In the genomic region with DNA sequence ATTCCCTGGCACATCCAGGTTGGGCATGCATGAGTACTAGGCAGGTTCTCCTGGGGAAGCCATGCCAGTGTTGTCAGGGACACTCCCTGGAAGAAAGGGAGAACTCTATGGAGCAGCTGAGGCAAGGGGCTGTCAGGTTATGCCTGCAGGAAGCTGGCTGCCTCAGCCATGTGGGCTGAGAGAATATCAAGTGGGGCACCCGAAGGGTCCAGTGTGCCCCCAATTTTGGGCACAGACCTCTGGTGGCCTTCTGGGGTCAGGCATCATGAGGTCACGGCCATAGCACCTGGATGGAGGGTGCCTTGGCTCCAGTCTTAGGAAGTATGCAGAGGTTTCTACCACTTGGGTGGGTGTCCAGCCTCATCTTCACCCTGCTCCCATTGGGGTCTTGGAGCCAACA, we compare ENCODE assay signal across 22 cellular contexts. TPM values are rescaled to one million over a fixed set of nuclear protein-coding genes. Genes with fewer than 3 reads are reported as not detected.
DNase-seq lines count a peak whose midpoint lies in the region; ATAC-seq, FAIRE-seq and TF ChIP-seq lines count a peak whose summit lies in the region.
"Had no signal": no experiment of that assay in that cellular context is flagged by ENCODE, and none has a peak within 500 bp of the region (broad histone marks: within the 10 kb centered on the region; RNA-seq: fewer than 3 reads in every experiment).

No MANE protein-coding gene starts in this region.

- no peak for TF ChIP-seq RAD21 in K562 (CRISPR knock-in tag; conservative IDR thresholded peaks at IDR 0.05 in 1 of 2, IDR thresholded peaks at IDR 0.05 in 1 of 2)

- H3K79me2 ChIP-seq in K562 (ENCODE audit: control insufficient read depth, insufficient read depth, low read length) (no peaks in the 10 kb centered on the region), neural progenitor cell (ENCODE audit: low read depth) (no peaks in the 10 kb centered on the region)

- TF ChIP-seq EP300 in K562 (IDR thresholded peaks at IDR 0.05; ENCODE audit: low read length), result no peak
- no peak for TF ChIP-seq EP300 in sigmoid colon (IDR thresholded peaks at IDR 0.05)

- no peaks in the 10 kb centered on the region for H3K27me3 ChIP-seq in K562 (ENCODE audit: control insufficient read depth in 2 of 2, insufficient read depth in 2 of 2, low read length in 2 of 2)
- H3K27me3 ChIP-seq in mononuclear cell (ENCODE audit: insufficient read depth, low read length), result no peaks in the 10 kb centered on the region
- no peaks in the 10 kb centered on the region for H3K27me3 ChIP-seq in sigmoid colon
- H3K27me3 ChIP-seq in neural progenitor cell, result no peaks in the 10 kb centered on the region
- H3K27me3 ChIP-seq: BLaER1 treated with 17β-estradiol and CSF1 and Interleukin-3, amounts not matched to agents 10 nM and 100 nM had no signal

- H2AFZ ChIP-seq in K562 (ENCODE audit: low read depth, low read length) (no peak overlapping the region), neural progenitor cell (replicated peaks) (no peak overlapping the region)
- H2AFZ ChIP-seq: GM23338 had no signal

- H3K4me1 Mint-ChIP-seq in CD14-positive monocyte, result peaks cover 62% of the 10 kb centered on the region
- H3K4me1 Mint-ChIP-seq in neural progenitor cell, result peaks cover 12% of the 10 kb centered on the region

- no peaks in the 10 kb centered on the region for H3K9me1 ChIP-seq in K562 (ENCODE audit: control insufficient read depth, insufficient read depth, low read length)

- H3K27me3 Mint-ChIP-seq in CD14-positive monocyte (ENCODE audit: low read depth in 3 of 3) (peaks cover 0 to 1% (median 0%) of the 10 kb centered on the region in 3 donors), neural progenitor cell (ENCODE audit: insufficient read depth, low read depth) (peaks cover 3% of the 10 kb centered on the region)
- H3K27me3 Mint-ChIP-seq: B cell had no signal

- H3K9me3 ChIP-seq in K562 (replicated peaks; ENCODE audit: control insufficient read depth, insufficient read depth, low read depth, low read length) (no peaks in the 10 kb centered on the region), mononuclear cell (ENCODE audit: low read depth, low read length) (no peaks in the 10 kb centered on the region), sigmoid colon (no peaks in the 10 kb centered on the region), neural progenitor cell (ENCODE audit: low read depth) (no peaks in the 10 kb centered on the region)
- H3K9me3 ChIP-seq: BLaER1 treated with 17β-estradiol and CSF1 and Interleukin-3, amounts not matched to agents 10 nM and 100 nM; Caco-2 had no signal

- POLR2A ChIA-PET in K562 (lab: Yijun Ruan, JAX), result interaction anchor here (1.0 to 1.7 kb wide), 2 partner anchors 16 to 43 kb away, joined by 3 to 8 read pairs; a partner anchor contains a TSS

- H3K9ac ChIP-seq in K562 (ENCODE audit: insufficient read depth in 1 of 2, low read depth in 2 of 2, low read length in 2 of 2), result 0 out of 4 replicates have a peak overlapping the region, but pooled peaks of 1 of the 2 experiments have one; percentile 21
- no peak overlapping the region for H3K9ac ChIP-seq in neural progenitor cell
- H3K9ac ChIP-seq: BLaER1 treated with 17β-estradiol and CSF1 and Interleukin-3, amounts not matched to agents 10 nM and 100 nM had no signal

- H3K27ac Mint-ChIP-seq in CD14-positive monocyte (peak overlapping the region in 6 of 7 donors; percentile 49 to 96 (median 83)), neural progenitor cell (no peak overlapping the region)
- H3K27ac Mint-ChIP-seq: B cell, GM23338 had no signal

- CTCF ChIA-PET in K562 (lab: Yijun Ruan, JAX; ENCODE audit: low intra/inter-chr PET ratio), result no interaction called here

- H3K36me3 Mint-ChIP-seq in CD14-positive monocyte (peaks cover 56 to 72% of the 10 kb centered on the region in 2 donors), neural progenitor cell (no peaks in the 10 kb centered on the region)
- H3K36me3 Mint-ChIP-seq: CD4-positive, CD25-positive, alpha-beta regulatory T cell had no signal

- no peaks in the 10 kb centered on the region for H3F3A ChIP-seq in neural progenitor cell (ENCODE audit: low read depth)

- H4K20me1 ChIP-seq in K562 (replicated peaks; ENCODE audit: control insufficient read depth, insufficient read depth, low read length), result no peaks in the 10 kb centered on the region
- no peaks in the 10 kb centered on the region for H4K20me1 ChIP-seq in neural progenitor cell (ENCODE audit: low read depth)
- H4K20me1 ChIP-seq: BLaER1 treated with 17β-estradiol and CSF1 and Interleukin-3, amounts not matched to agents 10 nM and 100 nM had no signal

- H3K4me3 Mint-ChIP-seq in CD14-positive monocyte (peak overlapping the region; percentile 38 to 55), neural progenitor cell (no peak overlapping the region)
- H3K4me3 Mint-ChIP-seq: B cell; CD4-positive, CD25-positive, alpha-beta regulatory T cell; GM23338 had no signal

- H3K36me3 ChIP-seq in K562 (ENCODE audit: control insufficient read depth, insufficient read depth, low read length) (no peaks in the 10 kb centered on the region), sigmoid colon (no peaks in the 10 kb centered on the region), neural progenitor cell (no peaks in the 10 kb centered on the region)

- TF ChIP-seq POLR2A in K562 (conservative IDR thresholded peaks at IDR 0.05) (no peak), sigmoid colon (IDR thresholded peaks at IDR 0.05) (no peak)

- WGBS in K562 (ENCODE audit: insufficient coverage, low coverage, missing lambda C conversion rate), result 51% methylated on average over 2 of the region's 2 CpGs
- WGBS in sigmoid colon, 2 donors, result 82 to 87% methylated on average over 2 of the region's 2 CpGs

- TF ChIP-seq CTCF in CD14-positive monocyte (IDR thresholded peaks at IDR 0.05) (no peak), K562 (IDR thresholded peaks at IDR 0.05 in 2 of 3, conservative IDR thresholded peaks at IDR 0.05 in 1 of 3; ENCODE audit: insufficient read depth in 2 of 3, low read depth in 1 of 3, low read length in 3 of 3) (no peak), sigmoid colon (IDR thresholded peaks at IDR 0.05) (no peak), neural progenitor cell (IDR thresholded peaks at IDR 0.05) (no peak)

- intact Hi-C loops in CD14-positive monocyte (cut with micrococcal nuclease) (no loop called here), K562 (cut with micrococcal nuclease) (no loop called here), sigmoid colon (cut with DNase I) (no loop called here)

- H3K9me3 Mint-ChIP-seq in CD14-positive monocyte (peaks cover 0 to 2% (median 0%) of the 10 kb centered on the region in 7 donors), neural progenitor cell (no peaks in the 10 kb centered on the region)
- H3K9me3 Mint-ChIP-seq: CD4-positive, CD25-positive, alpha-beta regulatory T cell; GM23338 had no signal

- H3K4me2 ChIP-seq in K562 (ENCODE audit: insufficient read depth, low read length) (no peak overlapping the region; the same call in 1 of the 2 replicates), neural progenitor cell (no peak overlapping the region)
- H3K4me2 ChIP-seq: GM23338 had no signal

- H3K4me3 ChIP-seq in K562 (no peak overlapping the region), mononuclear cell (ENCODE audit: low read length) (peak overlapping the region; percentile 61), sigmoid colon (no peak overlapping the region), neural progenitor cell (no peak overlapping the region)
- H3K4me3 ChIP-seq: BLaER1 treated with 17β-estradiol and CSF1 and Interleukin-3, amounts not matched to agents 10 nM and 100 nM; GM23338 had no signal

- DNase-seq in CD14-positive monocyte (ENCODE audit: low spot score), result no peak
- DNase-seq in K562 (ENCODE audit: extremely low read depth in 1 of 4, low spot score in 3 of 4), result no peak
- peak; percentile 40 for DNase-seq in sigmoid colon
- DNase-seq in neural progenitor cell (ENCODE audit: low spot score), result no peak
- DNase-seq: Caco-2; CD4-positive, CD25-positive, alpha-beta regulatory T cell; HCEC 1CT had no signal

- BruUV-seq in K562 (replicated peaks; lab: Mats Ljungman, UMichigan), result no TSS peak

- H3K4me1 ChIP-seq in K562 (replicated peaks in 1 of 2; ENCODE audit: control insufficient read depth in 2 of 2, insufficient read depth in 2 of 2, low read length in 2 of 2) (peaks cover 29 to 31% of the 10 kb centered on the region in 2 experiments), mononuclear cell (ENCODE audit: insufficient read depth, low read length) (peaks cover 57% of the 10 kb centered on the region), sigmoid colon (no peaks in the 10 kb centered on the region), neural progenitor cell (peaks cover 14% of the 10 kb centered on the region)

- ATAC-seq in K562 (no peak), HG03196 (IDR thresholded peaks at IDR 0.05; ENCODE audit: unreplicated experiment) (no peak), GM21367 (IDR thresholded peaks at IDR 0.05; ENCODE audit: unreplicated experiment) (no peak), GM19328 (IDR thresholded peaks at IDR 0.05; ENCODE audit: unreplicated experiment) (no peak)
- ATAC-seq: GM23338 had no signal

- no peak for FAIRE-seq in K562 (lab: Jason Lieb, UNC)
- FAIRE-seq: D721Med, G401.6, GM12891, GM19239, H54 had no signal

- H3K27ac ChIP-seq in K562 (ENCODE audit: extremely low read depth, low read depth, low read length), result no peak overlapping the region
- H3K27ac ChIP-seq in sigmoid colon, result no peak overlapping the region
- no peak overlapping the region for H3K27ac ChIP-seq in neural progenitor cell
- H3K27ac ChIP-seq: BLaER1 treated with 17β-estradiol and CSF1 and Interleukin-3, amounts not matched to agents 10 nM and 100 nM; HL-60 had no signal

- in situ Hi-C loops in K562 (cut with MboI), result no loop called here

RNA-seq across cellular contexts. Expression of a gene that starts 2.6 kb away (rescaled TPM):
- polyA plus RNA-seq in CD14-positive monocyte (100 to 1,000 TPM; 270 to 447 TPM), K562 (2011; rRNA removed) (0.21 and 0.57 TPM in 2 replicates), K562 (2014; fragmentation: Illumina TruSeq; extraction: Trizol) (0.40 and 0.48 TPM in 2 replicates), K562 (2014; fragmentation: Nextera tagmentation; extraction: Ambion mirVana) (under 1 TPM in 1 of 2 experiments, not detected in 1; 0.21 TPM), K562 (2014; rRNA removed) (0.50 and 0.86 TPM in 2 replicates), sigmoid colon (1 to 10 TPM; 3.9 to 4.2 (median 3.9) TPM)
- total RNA-seq in K562 (2011; cell fraction: chromatin; rRNA removed; ENCODE audit: low replicate concordance), result 2.6 and 2.7 TPM in 2 replicates
- 1.5 and 2.0 TPM in 2 replicates for total RNA-seq in K562 (2011; cell fraction: nucleolus; rRNA removed)
- 0.95 and 1.7 TPM in 2 replicates for total RNA-seq in K562 (2011; cell fraction: nucleoplasm; rRNA removed)
- total RNA-seq in K562 (2014; rRNA removed) (0.32 and 0.78 TPM in 2 replicates), K562 (2014; rRNA removed; fragmentation: Illumina TruSeq; extraction: Trizol) (0.03 and 0.22 TPM in 2 replicates), K562 (2015; rRNA removed; fragmentation: Illumina TruSeq; extraction: Trizol) (0.54 and 0.79 TPM in 2 replicates), K562 (2021) (0.25 and 0.71 TPM in 2 replicates), mononuclear cell (153 TPM), sigmoid colon (1 to 10 TPM; 7.5 to 9.1 (median 8.6) TPM), neural progenitor cell (ENCODE audit: low replicate concordance) (0.56 TPM in 1 of 2 replicates, not detected in the other)
- 0.18 and 0.35 TPM in 2 replicates for polyA plus RNA-seq in K562 (2011; cell fraction: cytosol; rRNA removed)
- polyA plus RNA-seq in K562 (2011; cell fraction: nucleus; rRNA removed), result 1.3 and 1.6 TPM in 2 replicates
- 0.92 and 13.0 TPM in 2 replicates for polyA plus RNA-seq in K562 (2012)
- 0.25 and 0.36 TPM in 2 replicates for polyA minus RNA-seq in K562 (2011; rRNA and poly(A)+ RNA removed)
- polyA minus RNA-seq in K562 (2011; cell fraction: cytosol; rRNA and poly(A)+ RNA removed), result not detected in 2 replicates
- 0.78 and 1.3 TPM in 2 replicates for polyA minus RNA-seq in K562 (2011; cell fraction: nucleus; rRNA and poly(A)+ RNA removed)
- total RNA-seq: A172, GM23338, HT1080 had no signal
- polyA plus RNA-seq: GM23338 had no signal

RNA-seq across cellular contexts. Expression of a gene that starts 16.0 kb away (rescaled TPM):
- 10 to 100 TPM; 66.4 to 68.1 TPM for polyA plus RNA-seq in CD14-positive monocyte
- total RNA-seq in K562 (2011; cell fraction: chromatin; rRNA removed; ENCODE audit: low replicate concordance), result 49.1 and 50.5 TPM in 2 replicates
- 46.1 and 55.5 TPM in 2 replicates for total RNA-seq in K562 (2011; cell fraction: nucleolus; rRNA removed)
- total RNA-seq in K562 (2011; cell fraction: nucleoplasm; rRNA removed), result 59.8 and 81.0 TPM in 2 replicates
- 209 and 251 TPM in 2 replicates for total RNA-seq in K562 (2014; rRNA removed)
- 156 and 166 TPM in 2 replicates for total RNA-seq in K562 (2014; rRNA removed; fragmentation: Illumina TruSeq; extraction: Trizol)
- total RNA-seq in K562 (2015; rRNA removed; fragmentation: Illumina TruSeq; extraction: Trizol), result 148 and 156 TPM in 2 replicates
- total RNA-seq in K562 (2021), result 144 and 164 TPM in 2 replicates
- 119 and 149 TPM in 2 replicates for polyA plus RNA-seq in K562 (2011; rRNA removed)
- polyA plus RNA-seq in K562 (2011; cell fraction: cytosol; rRNA removed), result 89.3 and 95.0 TPM in 2 replicates
- polyA plus RNA-seq in K562 (2011; cell fraction: nucleus; rRNA removed), result 47.9 and 56.5 TPM in 2 replicates
- polyA plus RNA-seq in K562 (2012), result 112 and 119 TPM in 2 replicates
- polyA plus RNA-seq in K562 (2014; fragmentation: Illumina TruSeq; extraction: Trizol), result 223 and 237 TPM in 2 replicates
- polyA plus RNA-seq in K562 (2014; fragmentation: Nextera tagmentation; extraction: Ambion mirVana), result 100 to 1,000 TPM in 1 of 2 experiments, 10 to 100 TPM in 1; 62.9 to 107 TPM
- 250 and 286 TPM in 2 replicates for polyA plus RNA-seq in K562 (2014; rRNA removed)
- polyA minus RNA-seq in K562 (2011; rRNA and poly(A)+ RNA removed), result 79.2 and 97.3 TPM in 2 replicates
- polyA minus RNA-seq in K562 (2011; cell fraction: cytosol; rRNA and poly(A)+ RNA removed), result 31.1 and 33.4 TPM in 2 replicates
- 15.9 and 31.7 TPM in 2 replicates for polyA minus RNA-seq in K562 (2011; cell fraction: nucleus; rRNA and poly(A)+ RNA removed)
- total RNA-seq in mononuclear cell, result 35.1 TPM
- 100 to 1,000 TPM in 1 of 4 donors, 10 to 100 TPM in 3; 70.3 to 115 (median 79.0) TPM for total RNA-seq in sigmoid colon
- polyA plus RNA-seq in sigmoid colon, result 100 to 1,000 TPM in 2 of 3 donors, 10 to 100 TPM in 1; 81.1 to 103 (median 103) TPM
- total RNA-seq in neural progenitor cell (ENCODE audit: low replicate concordance), result 75.2 and 109 TPM in 2 replicates

RNA-seq across cellular contexts. Expression of a gene that starts 29.9 kb away (rescaled TPM):
- polyA plus RNA-seq in CD14-positive monocyte, result under 1 TPM in 1 of 2 donors, not detected in 1; 0.82 TPM
- 0.74 TPM in 1 of 2 replicates, not detected in the other for total RNA-seq in K562 (2011; cell fraction: chromatin; rRNA removed; ENCODE audit: low replicate concordance)
- total RNA-seq in K562 (2011; cell fraction: nucleolus; rRNA removed), result not detected in 2 replicates
- not detected in 2 replicates for total RNA-seq in K562 (2011; cell fraction: nucleoplasm; rRNA removed)
- 0.36 TPM in 1 of 2 replicates, not detected in the other for total RNA-seq in K562 (2014; rRNA removed)
- not detected in 2 replicates for total RNA-seq in K562 (2014; rRNA removed; fragmentation: Illumina TruSeq; extraction: Trizol)
- 0.40 TPM in 1 of 2 replicates, not detected in the other for total RNA-seq in K562 (2015; rRNA removed; fragmentation: Illumina TruSeq; extraction: Trizol)
- not detected in 2 replicates for total RNA-seq in K562 (2021)
- polyA plus RNA-seq in K562 (2011; rRNA removed), result 0.12 and 0.15 TPM in 2 replicates
- 0.35 TPM in 1 of 2 replicates, not detected in the other for polyA plus RNA-seq in K562 (2011; cell fraction: cytosol; rRNA removed)
- 0.46 TPM in 1 of 2 replicates, not detected in the other for polyA plus RNA-seq in K562 (2011; cell fraction: nucleus; rRNA removed)
- polyA plus RNA-seq in K562 (2012), result 0.42 and 0.50 TPM in 2 replicates
- polyA plus RNA-seq in K562 (2014; fragmentation: Illumina TruSeq; extraction: Trizol), result 0.22 and 0.30 TPM in 2 replicates
- not detected for polyA plus RNA-seq in K562 (2014; fragmentation: Nextera tagmentation; extraction: Ambion mirVana)
- not detected in 2 replicates for polyA plus RNA-seq in K562 (2014; rRNA removed)
- polyA minus RNA-seq in K562 (2011; rRNA and poly(A)+ RNA removed), result not detected in 2 replicates
- polyA minus RNA-seq in K562 (2011; cell fraction: cytosol; rRNA and poly(A)+ RNA removed), result not detected in 2 replicates
- polyA minus RNA-seq in K562 (2011; cell fraction: nucleus; rRNA and poly(A)+ RNA removed), result 0.33 TPM in 1 of 2 replicates, not detected in the other
- total RNA-seq in mononuclear cell, result 0.21 TPM
- 10 to 100 TPM; 10.2 to 15.3 (median 10.7) TPM for total RNA-seq in sigmoid colon
- polyA plus RNA-seq in sigmoid colon, result 1 to 10 TPM in 2 of 3 donors, not detected in 1; 1.8 to 3.7 TPM
- total RNA-seq in neural progenitor cell (ENCODE audit: low replicate concordance), result 7.8 and 8.2 TPM in 2 replicates
- total RNA-seq: CD4-positive, CD25-positive, alpha-beta regulatory T cell had no signal

Comparison
In these comparisons a context has a peak if more than half of its experiments do, and no peak if none do; other contexts are left out.
1. RNA of a gene that starts 2.6 kb away (total RNA-seq): 153 TPM in mononuclear cell (single experiment); 7.5 to 9.1 TPM in sigmoid colon, 0.03 to 2.7 TPM in K562 and 0.56 TPM in neural progenitor cell; every median in the first group is over 10 times any median in the second.